Comparison of ENCODE assay signal across 15 cellular contexts in the genomic region with DNA sequence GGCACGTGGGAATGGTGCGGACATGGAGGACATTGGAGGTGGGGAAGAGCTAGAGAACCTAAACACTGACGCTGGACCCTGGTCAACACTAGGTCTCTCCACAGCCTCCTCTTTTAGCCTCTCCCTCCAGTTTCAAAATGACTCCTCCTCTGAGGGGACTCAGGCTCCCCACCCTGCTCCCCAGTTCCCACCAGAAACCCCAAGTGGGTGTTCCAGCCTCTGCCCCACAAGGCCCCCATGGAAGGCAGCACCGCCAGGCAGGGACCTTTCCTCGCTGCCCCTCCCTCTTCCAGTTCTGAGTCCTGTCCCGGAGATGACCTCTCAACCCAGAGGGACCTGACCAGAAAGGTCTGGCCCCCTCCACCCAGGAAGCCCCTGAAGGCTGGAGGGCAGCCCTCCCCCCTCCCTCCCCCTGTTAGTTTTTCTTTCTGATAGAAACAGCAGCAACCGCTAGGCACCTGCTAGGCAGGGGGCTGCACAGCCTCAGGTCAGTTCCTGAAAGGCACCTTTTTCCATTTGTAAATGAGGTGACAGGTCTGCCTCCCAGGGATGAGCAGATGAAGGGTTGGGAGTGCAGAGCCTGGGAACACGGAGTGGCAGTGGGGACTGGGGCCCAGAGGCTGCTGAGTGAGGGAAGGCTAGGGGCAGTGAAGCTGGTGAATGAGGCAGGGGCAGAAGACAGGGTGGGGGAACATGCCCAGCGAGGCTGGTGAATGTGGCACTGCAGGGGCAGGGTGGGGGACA. TPM values are rescaled to one million over a fixed set of nuclear protein-coding genes. Genes with fewer than 3 reads are reported as not detected.
DNase-seq lines count a peak whose midpoint lies in the region; ATAC-seq, FAIRE-seq and TF ChIP-seq lines count a peak whose summit lies in the region.
"Had no signal": no experiment of that assay in that cellular context is flagged by ENCODE, and none has a peak within 500 bp of the region (broad histone marks: within the 10 kb centered on the region; RNA-seq: fewer than 3 reads in every experiment).

No MANE protein-coding gene starts in this region.

- no TSS peak for BruUV-seq in Caco-2 (replicated peaks; lab: Mats Ljungman, UMichigan)

- H3K4me2 ChIP-seq in OCI-LY3 (ENCODE audit: low read length) (peak overlapping the region; percentile 85; the same call in 1 of the 2 replicates), H1 (ENCODE audit: insufficient read depth in 1 of 2, low read depth in 2 of 2, low read length in 2 of 2) (no peak overlapping the region)

- peak overlapping the region; percentile 95; the same call in 1 of the 2 replicates for H2BK15ac ChIP-seq in H1 (ENCODE audit: low read length)

- H3K79me2 ChIP-seq in OCI-LY3 (ENCODE audit: low read length) = no peaks in the 10 kb centered on the region
- H3K79me2 ChIP-seq in H1 (ENCODE audit: control insufficient read depth in 1 of 2, insufficient read depth in 2 of 2, low read length in 2 of 2) = no peaks in the 10 kb centered on the region

- H3K18ac ChIP-seq in H1 (ENCODE audit: extremely low read depth, low read length) = no peak overlapping the region

- H3K23me2 ChIP-seq in H1 (ENCODE audit: low read depth, low read length) = peaks cover 7% of the 10 kb centered on the region; the same call in 1 of the 2 replicates

- no peak overlapping the region for H3K4ac ChIP-seq in H1 (replicated peaks; ENCODE audit: insufficient read length, low read depth, low read length)

- H3K27me3 ChIP-seq in heart right ventricle (peaks cover 13 to 83% (median 45%) of the 10 kb centered on the region in 7 donors), OCI-LY3 (ENCODE audit: low read depth, low read length) (peaks cover 19% of the 10 kb centered on the region), H1 (replicated peaks in 1 of 4; ENCODE audit: control insufficient read depth in 3 of 4, extremely low read depth in 1 of 4, insufficient read depth in 3 of 4, low read length in 3 of 4) (peaks cover 25 to 88% (median 70%) of the 10 kb centered on the region in 4 experiments), upper lobe of right lung (peaks cover 32% of the 10 kb centered on the region), Caco-2 (replicated peaks; ENCODE audit: control insufficient read depth, insufficient read depth, low read length) (no peaks in the 10 kb centered on the region)
- H3K27me3 ChIP-seq: right lobe of liver had no signal

- H2BK20ac ChIP-seq in H1 (ENCODE audit: low read length) = 0 out of 2 replicates have a peak overlapping the region, but pooled peaks have one; percentile 72

- H3K4me3 Mint-ChIP-seq in Caco-2 (ENCODE audit: unreplicated experiment) = no peak overlapping the region

- no peak for TF ChIP-seq RAD21 in H1 (IDR thresholded peaks at IDR 0.05 in 1 of 2, conservative IDR thresholded peaks at IDR 0.05 in 1 of 2; ENCODE audit: low read depth in 2 of 2, low read length in 2 of 2)

- H4K91ac ChIP-seq in H1 (replicated peaks; ENCODE audit: insufficient read length, low read length) = no peak overlapping the region

- no peak overlapping the region for H3K23ac ChIP-seq in H1 (ENCODE audit: insufficient read length)

- H3K9me3 Mint-ChIP-seq in Caco-2 (ENCODE audit: unreplicated experiment) = no peaks in the 10 kb centered on the region

- peak overlapping the region; percentile 75; the same call in 1 of the 2 replicates for H2BK12ac ChIP-seq in H1 (ENCODE audit: low read depth, low read length)

- H2AFZ ChIP-seq in OCI-LY3 (ENCODE audit: low read depth, low read length) = no peak overlapping the region
- no peak overlapping the region for H2AFZ ChIP-seq in H1 (ENCODE audit: low read length)

- no peak overlapping the region for H4K5ac ChIP-seq in H1 (ENCODE audit: insufficient read length, low read depth, low read length)

- H3K9me3 ChIP-seq in heart right ventricle = no peaks in the 10 kb centered on the region
- H3K9me3 ChIP-seq in OCI-LY3 (ENCODE audit: insufficient read depth, low read length) = no peaks in the 10 kb centered on the region
- no peaks in the 10 kb centered on the region for H3K9me3 ChIP-seq in H1 (ENCODE audit: insufficient read depth in 2 of 2, low read depth in 1 of 2, low read length in 1 of 2)
- no peaks in the 10 kb centered on the region for H3K9me3 ChIP-seq in upper lobe of right lung
- no peaks in the 10 kb centered on the region for H3K9me3 ChIP-seq in Caco-2
- H3K9me3 ChIP-seq: esophagus squamous epithelium, right lobe of liver, uterus had no signal

- H3K9ac ChIP-seq in OCI-LY3 (ENCODE audit: low read length) = no peak overlapping the region
- no peak overlapping the region for H3K9ac ChIP-seq in H1 (replicated peaks in 1 of 4; ENCODE audit: extremely low read depth in 1 of 4, low read depth in 3 of 4, low read length in 3 of 4)

- H3K27ac Mint-ChIP-seq in Caco-2 (ENCODE audit: unreplicated experiment) = no peak overlapping the region

- H3K56ac ChIP-seq in H1 (replicated peaks; ENCODE audit: insufficient read length, low read depth, low read length) = no peak overlapping the region

- no peak overlapping the region for H2AK5ac ChIP-seq in H1 (ENCODE audit: low read depth, low read length)

- H2BK120ac ChIP-seq in H1 (replicated peaks; ENCODE audit: low read depth, low read length) = no peak overlapping the region

- DNase-seq in left cardiac atrium = peak; percentile 12
- no peak for DNase-seq in heart right ventricle
- DNase-seq in H1 (ENCODE audit: low read depth in 1 of 2, low spot score in 2 of 2) = no peak
- peak; percentile 51 for DNase-seq in upper lobe of right lung
- no peak for DNase-seq in Caco-2
- no peak for DNase-seq in omental fat pad (ENCODE audit: low spot score)
- DNase-seq: esophagus squamous epithelium, HCEC 1CT, midbrain, NCI-H187, T1000, uterus had no signal

- H3K4me1 ChIP-seq in heart right ventricle = peaks cover 12 to 82% (median 28%) of the 10 kb centered on the region in 9 donors
- H3K4me1 ChIP-seq in OCI-LY3 (ENCODE audit: low read length) = peaks cover 45% of the 10 kb centered on the region
- peaks cover 0 to 30% (median 20%) of the 10 kb centered on the region in 4 experiments; a peak in 5 of 7 replicates for H3K4me1 ChIP-seq in H1 (replicated peaks in 1 of 4; ENCODE audit: control insufficient read depth in 3 of 4, insufficient read depth in 4 of 4, low read length in 3 of 4)
- peaks cover 53% of the 10 kb centered on the region for H3K4me1 ChIP-seq in upper lobe of right lung
- H3K4me1 ChIP-seq in Caco-2 = peaks cover 21% of the 10 kb centered on the region

- CTCF ChIA-PET in H1 (lab: Charles Lee; ENCODE audit: partially characterized antibody) (interaction anchor here (1.4 to 1.5 kb wide), 2 partner anchors 18 to 37 kb away, joined by 3 to 10 read pairs; no protein-coding TSS in a partner anchor), Caco-2 (lab: Charles Lee) (no interaction called here)

- H3K4me3 ChIP-seq in heart right ventricle (no peak overlapping the region), OCI-LY3 (ENCODE audit: low read length) (no peak overlapping the region), H1 (ENCODE audit: extremely low read depth in 1 of 4, insufficient read depth in 2 of 4, low read depth in 3 of 4, low read length in 4 of 4) (no peak overlapping the region), upper lobe of right lung (no peak overlapping the region), Caco-2 (ENCODE audit: low read depth, low read length) (no peak overlapping the region)
- H3K4me3 ChIP-seq: esophagus squamous epithelium, right lobe of liver, uterus had no signal

- TF ChIP-seq POLR2A in H1 (IDR thresholded peaks at IDR 0.05; ENCODE audit: control extremely low read depth in 1 of 2, low read depth in 2 of 2, low read length in 2 of 2) = no peak

- TF ChIP-seq EP300 in H1 (IDR thresholded peaks at IDR 0.05; ENCODE audit: borderline replicate concordance in 1 of 2, low read depth in 2 of 2, low read length in 2 of 2) = no peak

- no peak for FAIRE-seq in H1 (lab: Jason Lieb, UNC)

- peaks cover 15% of the 10 kb centered on the region for H3K4me1 Mint-ChIP-seq in Caco-2 (ENCODE audit: low read depth, unreplicated experiment)

- no peaks in the 10 kb centered on the region for H4K20me1 ChIP-seq in OCI-LY3 (ENCODE audit: insufficient read depth, low read length)
- H4K20me1 ChIP-seq in H1 (replicated peaks in 1 of 2; ENCODE audit: control insufficient read depth in 1 of 2, insufficient read depth in 2 of 2, low read length in 2 of 2) = peaks cover 0 to 3% of the 10 kb centered on the region in 2 experiments

- no peaks in the 10 kb centered on the region for H3K36me3 Mint-ChIP-seq in Caco-2 (ENCODE audit: insufficient read depth, unreplicated experiment)

- H3K36me3 ChIP-seq in heart right ventricle (no peaks in the 10 kb centered on the region), OCI-LY3 (replicated peaks; ENCODE audit: low read depth, low read length) (no peaks in the 10 kb centered on the region), H1 (ENCODE audit: control insufficient read depth in 2 of 4, insufficient read depth in 4 of 4, low read length in 3 of 4) (peaks cover 0 to 4% (median 0%) of the 10 kb centered on the region in 4 experiments; a peak in 1 of 8 replicates), upper lobe of right lung (no peaks in the 10 kb centered on the region), Caco-2 (ENCODE audit: control insufficient read depth, insufficient read depth, low read length) (no peaks in the 10 kb centered on the region)
- H3K36me3 ChIP-seq: esophagus squamous epithelium, right lobe of liver, uterus had no signal

- peaks cover 2% of the 10 kb centered on the region for H3K27me3 Mint-ChIP-seq in Caco-2 (ENCODE audit: insufficient read depth, unreplicated experiment)

- no peak overlapping the region for H2BK5ac ChIP-seq in H1 (ENCODE audit: low read depth, low read length)

- no peak overlapping the region for H4K8ac ChIP-seq in H1 (ENCODE audit: extremely low read depth, insufficient read depth, low read length)

- TF ChIP-seq CTCF in heart right ventricle (IDR thresholded peaks at IDR 0.05) (no peak), OCI-LY3 (IDR thresholded peaks at IDR 0.05; ENCODE audit: low read depth, low read length) (no peak), H1 (IDR thresholded peaks at IDR 0.05; ENCODE audit: control extremely low read depth in 1 of 3, insufficient read depth in 1 of 3, low read depth in 1 of 3, low read length in 3 of 3) (no peak), upper lobe of right lung (IDR thresholded peaks at IDR 0.05) (no peak), Caco-2 (IDR thresholded peaks at IDR 0.05; ENCODE audit: insufficient read depth in 1 of 2, low read depth in 1 of 2, low read length in 1 of 2, severe bottlenecking in 1 of 2, unreplicated experiment in 1 of 2) (no peak), omental fat pad (IDR thresholded peaks at IDR 0.05) (no peak)

- H3K27ac ChIP-seq in heart right ventricle (peak overlapping the region in 1 of 10 donors; percentile 96), OCI-LY3 (ENCODE audit: low read length) (no peak overlapping the region), H1 (ENCODE audit: low read depth, low read length) (no peak overlapping the region), upper lobe of right lung (no peak overlapping the region)
- H3K27ac ChIP-seq: right lobe of liver, uterus had no signal

- H3K14ac ChIP-seq in H1 (ENCODE audit: insufficient read length) = no peak overlapping the region

- POLR2A ChIA-PET in H1 (lab: Charles Lee; ENCODE audit: partially characterized antibody) = interaction anchor here (1.3 to 2.4 kb wide), 3 partner anchors 10 to 144 kb away, joined by 3 to 7 read pairs (median 5); a partner anchor contains a TSS
- POLR2A ChIA-PET in Caco-2 (lab: Charles Lee) = no interaction called here

- H3K79me1 ChIP-seq in H1 (ENCODE audit: low read depth, low read length) = no peaks in the 10 kb centered on the region

- 56 to 58% methylated on average over 9 of the region's 9 CpGs for WGBS in heart right ventricle, 2 donors
- WGBS in H1 (ENCODE audit: extremely low coverage in 1 of 2, insufficient coverage in 1 of 2, insufficient read length in 1 of 2, insufficient replicate concordance in 2 of 2, low coverage in 1 of 2, low lambda C conversion rate in 2 of 2, missing lambda C conversion rate in 1 of 2), 2 experiments = 58% methylated on average over 7 of the region's 9 CpGs; no CpG with 5 or more reads in 1 of the 2 experiments

- ATAC-seq in left cardiac atrium = no peak
- no peak for ATAC-seq in heart right ventricle
- ATAC-seq in upper lobe of right lung = no peak
- no peak for ATAC-seq in GM19351 (IDR thresholded peaks at IDR 0.05; ENCODE audit: unreplicated experiment)
- ATAC-seq in omental fat pad (ENCODE audit: low FRiP score) = no peak
- ATAC-seq: right lobe of liver had no signal

- intact Hi-C loops in left cardiac atrium (cut with DNase I) (loop anchor here in 1 of 2 donors (5.0 kb wide), 1 partner anchor 128 kb away; a partner anchor contains a TSS), heart right ventricle (cut with DNase I) (loop anchor here (5.0 to 10.0 kb wide), 6 partner anchors 38 to 133 kb away; a partner anchor contains a TSS), upper lobe of right lung (cut with DNase I) (loop anchor here (10.0 kb wide), 1 partner anchor 125 kb away; a partner anchor contains a TSS), Caco-2 (cut with micrococcal nuclease; ENCODE audit: unreplicated experiment) (no loop called here)

RNA-seq across cellular contexts. Expression of a gene that starts 9.3 kb away (rescaled TPM):
- total RNA-seq in left cardiac atrium (10 to 100 TPM; 31.5 to 70.7 TPM), heart right ventricle (100 to 1,000 TPM in 1 of 10 donors, 10 to 100 TPM in 5, 1 to 10 TPM in 4; 5.1 to 151 (median 10.3) TPM), upper lobe of right lung (370 TPM), Caco-2 (2022) (0.48 and 1.1 TPM in 2 replicates), omental fat pad (100 to 1,000 TPM in 3 of 4 donors, 10 to 100 TPM in 1; 98.5 to 581 (median 217) TPM)
- polyA plus RNA-seq in heart right ventricle (10 to 100 TPM; 12.4 to 12.7 TPM), H1 (2011; rRNA removed) (0.63 and 0.89 TPM in 2 replicates)
- total RNA-seq in H1 (2021; fragmentation: NEBNext Ultra II Directional; extraction: Animal tissue kit (Norgen Biotek cat#: 25700)) = 0.24 and 0.36 TPM in 2 replicates
- polyA plus RNA-seq in H1 (2011; cell fraction: cytosol; rRNA removed) = 0.76 TPM
- 1.6 TPM for polyA plus RNA-seq in H1 (2011; cell fraction: nucleus; rRNA removed)
- 0.40 to 0.58 TPM (median 0.48 TPM) in 4 replicates for polyA plus RNA-seq in H1 (2012, experiment 1 of 2)
- polyA plus RNA-seq in H1 (2012, experiment 2 of 2) = 0.49 TPM
- 0.26 TPM for polyA plus RNA-seq in H1 (2013, experiment 1 of 2)
- 0.52 TPM for polyA plus RNA-seq in H1 (2013, experiment 2 of 2)
- polyA minus RNA-seq in H1 (2011; rRNA and poly(A)+ RNA removed) = 0.25 and 0.27 TPM in 2 replicates
- not detected for polyA minus RNA-seq in H1 (2011; cell fraction: cytosol; rRNA and poly(A)+ RNA removed)
- polyA minus RNA-seq in H1 (2011; cell fraction: nucleus; rRNA and poly(A)+ RNA removed) = 0.70 TPM

RNA-seq across cellular contexts. Expression of a gene that starts 9.9 kb away (rescaled TPM):
- total RNA-seq in left cardiac atrium (10 to 100 TPM; 26.1 to 28.6 TPM), heart right ventricle (10 to 100 TPM; 42.4 to 67.2 (median 52.6) TPM), upper lobe of right lung (22.8 TPM), Caco-2 (2022) (54.0 and 62.1 TPM in 2 replicates), omental fat pad (10 to 100 TPM; 11.9 to 26.2 (median 16.1) TPM)
- polyA plus RNA-seq in heart right ventricle (10 to 100 TPM; 68.1 to 83.6 TPM), H1 (2011; rRNA removed) (17.7 and 34.6 TPM in 2 replicates)
- total RNA-seq in H1 (2021; fragmentation: NEBNext Ultra II Directional; extraction: Animal tissue kit (Norgen Biotek cat#: 25700)) = 57.3 and 64.1 TPM in 2 replicates
- 43.7 TPM for polyA plus RNA-seq in H1 (2011; cell fraction: cytosol; rRNA removed)
- polyA plus RNA-seq in H1 (2011; cell fraction: nucleus; rRNA removed) = 28.5 TPM
- 20.8 to 42.4 TPM (median 39.1 TPM) in 4 replicates for polyA plus RNA-seq in H1 (2012, experiment 1 of 2)
- 28.1 TPM for polyA plus RNA-seq in H1 (2012, experiment 2 of 2)
- polyA plus RNA-seq in H1 (2013, experiment 1 of 2) = 28.3 TPM
- polyA plus RNA-seq in H1 (2013, experiment 2 of 2) = 30.5 TPM
- polyA minus RNA-seq in H1 (2011; rRNA and poly(A)+ RNA removed) = 5.9 and 6.3 TPM in 2 replicates
- 28.0 TPM for polyA minus RNA-seq in H1 (2011; cell fraction: cytosol; rRNA and poly(A)+ RNA removed)
- 8.6 TPM for polyA minus RNA-seq in H1 (2011; cell fraction: nucleus; rRNA and poly(A)+ RNA removed)

RNA-seq across cellular contexts. Expression of a gene that starts 56.5 kb away (rescaled TPM):
- total RNA-seq in left cardiac atrium = 100 to 1,000 TPM; 181 to 195 TPM
- 100 to 1,000 TPM; 109 to 188 (median 148) TPM for total RNA-seq in heart right ventricle
- 100 to 1,000 TPM; 122 to 172 TPM for polyA plus RNA-seq in heart right ventricle
- total RNA-seq in H1 (2021; fragmentation: NEBNext Ultra II Directional; extraction: Animal tissue kit (Norgen Biotek cat#: 25700)) = 124 and 130 TPM in 2 replicates
- polyA plus RNA-seq in H1 (2011; rRNA removed) = 88.9 and 90.8 TPM in 2 replicates
- polyA plus RNA-seq in H1 (2011; cell fraction: cytosol; rRNA removed) = 98.5 TPM
- 76.0 TPM for polyA plus RNA-seq in H1 (2011; cell fraction: nucleus; rRNA removed)
- 76.4 to 95.3 TPM (median 87.0 TPM) in 4 replicates for polyA plus RNA-seq in H1 (2012, experiment 1 of 2)
- 117 TPM for polyA plus RNA-seq in H1 (2012, experiment 2 of 2)
- polyA plus RNA-seq in H1 (2013, experiment 1 of 2) = 140 TPM
- 172 TPM for polyA plus RNA-seq in H1 (2013, experiment 2 of 2)
- 63.7 and 69.2 TPM in 2 replicates for polyA minus RNA-seq in H1 (2011; rRNA and poly(A)+ RNA removed)
- polyA minus RNA-seq in H1 (2011; cell fraction: cytosol; rRNA and poly(A)+ RNA removed) = 110 TPM
- 39.1 TPM for polyA minus RNA-seq in H1 (2011; cell fraction: nucleus; rRNA and poly(A)+ RNA removed)
- 244 TPM for total RNA-seq in upper lobe of right lung
- 296 and 306 TPM in 2 replicates for total RNA-seq in Caco-2 (2022)
- total RNA-seq in omental fat pad = 100 to 1,000 TPM; 200 to 241 (median 214) TPM

Comparison
In these comparisons a context has a peak if more than half of its experiments do, and no peak if none do; other contexts are left out.
1. DNase-seq: peak in left cardiac atrium (single experiment) and upper lobe of right lung (single experiment); none in heart right ventricle (0 of 2), H1 (0 of 2), Caco-2 (0 of 2) and omental fat pad (single experiment).